In the genomic region with DNA sequence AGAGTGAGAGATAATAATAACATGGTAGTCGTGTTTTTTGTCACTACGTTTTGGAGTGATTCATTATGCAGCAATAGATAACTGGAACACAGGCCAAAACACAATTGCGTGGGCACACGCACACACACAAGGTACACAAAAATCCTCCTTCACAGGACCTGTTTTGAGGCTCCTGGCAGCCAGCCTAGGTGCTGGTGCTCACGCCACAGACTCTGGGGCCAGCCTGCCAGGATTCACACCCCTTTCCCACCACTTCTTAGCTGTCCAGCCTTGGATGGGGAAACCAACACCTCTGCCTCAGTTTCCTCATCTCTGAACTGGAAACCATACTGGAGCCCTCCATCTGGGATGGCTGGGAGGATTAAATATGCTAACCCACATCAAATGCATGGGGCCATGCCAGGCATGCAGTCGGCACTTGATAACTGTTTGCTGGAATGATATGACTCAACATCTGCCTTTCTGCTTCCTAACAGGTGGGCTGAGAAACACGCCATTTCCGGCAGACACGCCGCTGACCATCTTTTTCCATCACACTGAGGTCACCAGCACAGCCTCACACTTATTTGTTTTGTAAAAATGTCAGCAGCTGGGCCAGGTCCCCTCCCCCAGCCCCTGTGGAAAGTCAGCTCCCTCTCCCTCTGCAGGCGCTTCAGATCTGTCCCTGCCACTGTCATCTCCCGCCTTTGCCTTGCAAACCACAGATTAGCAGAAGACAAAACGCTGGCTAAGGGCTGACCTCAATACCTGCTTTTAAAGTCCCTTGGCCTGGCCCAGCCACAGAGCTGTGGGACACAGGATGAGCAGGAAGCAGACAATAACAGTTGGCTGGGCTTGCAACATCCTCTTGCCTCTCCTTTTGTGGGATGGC, we compare ENCODE assay signal across 8 cellular contexts.
DNase-seq lines count a peak whose midpoint lies in the region; ATAC-seq and TF ChIP-seq lines count a peak whose summit lies in the region.

No MANE protein-coding gene starts in this region.

- H3K27me3 ChIP-seq in suprapubic skin = no peaks in the 10 kb centered on the region

- H3K36me3 Mint-ChIP-seq in glutamatergic neuron (ENCODE audit: unreplicated experiment) = no peaks in the 10 kb centered on the region

- H3K4me1 Mint-ChIP-seq in glutamatergic neuron (ENCODE audit: low read depth, unreplicated experiment) = peaks cover 2% of the 10 kb centered on the region

- no peak for TF ChIP-seq POLR2A in suprapubic skin (IDR thresholded peaks at IDR 0.05)

- peak; percentile 55 for DNase-seq in SIG-M5 treated with dmso at 0.1 percent for 504 hours (lab: John Stamatoyannopoulos, UW; ENCODE audit: unreplicated experiment)
- DNase-seq in SIG-M5 (lab: John Stamatoyannopoulos, UW) = no peak
- DNase-seq in NCI-H69 (lab: John Stamatoyannopoulos, UW) = peak; percentile 57
- DNase-seq in activated CD8-positive, alpha-beta memory T cell treated with anti-CD3 and anti-CD28 coated beads for 48 hours (ENCODE audit: low read depth in 2 of 3, low spot score in 2 of 3) = peak; percentile 17 to 71 (median 55)
- peak; percentile 31 for DNase-seq in glutamatergic neuron
- DNase-seq in stimulated activated CD8-positive, alpha-beta memory T cell treated with anti-CD3 and anti-CD28 coated beads, Interleukin-12 subunit alpha, Interleukin-12 subunit beta, amount 100 ng/mL, for 1 hour (ENCODE audit: low read depth) = peak; percentile 56
- no peak for DNase-seq in suprapubic skin (ENCODE audit: low spot score in 2 of 2)

- WGBS in suprapubic skin = 45% methylated on average over 9 of the region's 13 CpGs

- no peak overlapping the region for H3K4me3 ChIP-seq in suprapubic skin

- peak; percentile 56 for ATAC-seq in HG02943 (IDR thresholded peaks at IDR 0.05; ENCODE audit: low read depth, unreplicated experiment)

- H3K27ac Mint-ChIP-seq in glutamatergic neuron (ENCODE audit: unreplicated experiment) = no peak overlapping the region

- no peak overlapping the region for H3K4me3 Mint-ChIP-seq in glutamatergic neuron (ENCODE audit: unreplicated experiment)

- H3K27ac ChIP-seq in suprapubic skin = no peak overlapping the region

- peaks cover 8% of the 10 kb centered on the region for H3K4me1 ChIP-seq in suprapubic skin

- H3K27me3 Mint-ChIP-seq in glutamatergic neuron (ENCODE audit: unreplicated experiment) = peaks cover 2% of the 10 kb centered on the region

- no peak for TF ChIP-seq CTCF in glutamatergic neuron (IDR thresholded peaks at IDR 0.05; ENCODE audit: partially characterized antibody, unreplicated experiment)
- TF ChIP-seq CTCF in suprapubic skin (IDR thresholded peaks at IDR 0.05) = no peak

- no peaks in the 10 kb centered on the region for H3K9me3 ChIP-seq in suprapubic skin

- H3K9me3 Mint-ChIP-seq in glutamatergic neuron (ENCODE audit: unreplicated experiment) = no peaks in the 10 kb centered on the region

- H3K36me3 ChIP-seq in suprapubic skin = no peaks in the 10 kb centered on the region

- TF ChIP-seq EP300 in suprapubic skin (IDR thresholded peaks at IDR 0.05) = no peak

Comparison
In these comparisons a context has a peak if more than half of its experiments do, and no peak if none do; other contexts are left out.
1. DNase-seq: peak in SIG-M5 treated with dmso at 0.1 percent for 504 hours (single experiment), NCI-H69 (single experiment), activated CD8-positive, alpha-beta memory T cell treated with anti-CD3 and anti-CD28 coated beads for 48 hours (3 of 3), glutamatergic neuron (single experiment) and stimulated activated CD8-positive, alpha-beta memory T cell treated with anti-CD3 and anti-CD28 coated beads, Interleukin-12 subunit alpha, Interleukin-12 subunit beta, amount 100 ng/mL, for 1 hour (single experiment); none in SIG-M5 (single experiment) and suprapubic skin (0 of 2).